Comparison of ENCODE assay signal across 8 cellular contexts in genomic region chr1:109425391-109425790, GRCh38. TPM values are rescaled to one million over a fixed set of nuclear protein-coding genes. Genes with fewer than 3 reads are reported as not detected.
A peak's percentile ranks its signal among the peaks of the same experiment; 100 is the strongest.
DNase-seq lines count a peak whose midpoint lies in the region; ATAC-seq and TF ChIP-seq lines count a peak whose summit lies in the region.

No MANE protein-coding gene starts in this region.

- no peaks in the 10 kb centered on the region for H3K9me2 ChIP-seq in GM23248 (ENCODE audit: insufficient read depth)

- peak overlapping the region; percentile 97 for H3K4me3 ChIP-seq in GM23248
- H3K4me3 ChIP-seq in fibroblast of pulmonary artery (replicated peaks; ENCODE audit: low read depth, low read length): peak overlapping the region; percentile 97

- H3K36me3 ChIP-seq in GM23248 (ENCODE audit: low read depth): peaks cover 12% of the 10 kb centered on the region

- DNase-seq in GM23248: peak; percentile 54
- peak in 3 of 34 experiments; percentile 2 to 18 (median 14) for DNase-seq in T-cell
- DNase-seq in fibroblast of pulmonary artery (ENCODE audit: low read depth): peak; percentile 28
- DNase-seq in renal cortical epithelial cell (ENCODE audit: low read depth): peak; percentile 45
- no peak for DNase-seq in AG08395 (ENCODE audit: low spot score)
- DNase-seq in activated CD4-positive, alpha-beta T cell treated with anti-CD3 and anti-CD28 coated beads, Interleukin-2, amount 50 U/mL, for 1 hour: no peak
- no peak for DNase-seq in stimulated activated CD4-positive, alpha-beta T cell treated with anti-CD3 and anti-CD28 coated beads, Interleukin-4, amount 100 ng/mL, for 24 hours

- H3K4me1 ChIP-seq in GM23248 (ENCODE audit: insufficient read depth): peaks cover 25% of the 10 kb centered on the region

- in situ Hi-C loops in GM23248 (cut with MboI): no loop called here

- CTCF ChIA-PET in T-cell (lab: Charles Lee): interaction anchor here in 1 of 2 donors (1.0 to 3.6 kb wide), 7 partner anchors 26 to 142 kb away, joined by 4 to 22 read pairs (median 5); partner anchors contain the start of genes AMIGO1, CYB561D1 and PSRC1

- peaks cover 77% of the 10 kb centered on the region for H3K79me2 ChIP-seq in GM23248 (ENCODE audit: insufficient read depth)

- TF ChIP-seq CTCF in 22Rv1 (IDR thresholded peaks at IDR 0.05) (no peak), fibroblast of pulmonary artery (IDR thresholded peaks at IDR 0.05; ENCODE audit: low read length, missing control alignments) (no peak)

- H3K4me1 Mint-ChIP-seq in T-cell: peaks cover 44 to 50% (median 48%) of the 10 kb centered on the region in 3 donors

- no peaks in the 10 kb centered on the region for H3K9me3 Mint-ChIP-seq in T-cell

- H3K27ac Mint-ChIP-seq in T-cell: peak overlapping the region; percentile 96 to 97

- ATAC-seq in T-cell (replicated peaks in 1 of 4): peak; percentile 25 to 45 (median 36)

- peak overlapping the region; percentile 62 for H2AFZ ChIP-seq in GM23248

- peak overlapping the region; percentile 100 for H3K4me2 ChIP-seq in GM23248 (ENCODE audit: unreplicated experiment)

- peak overlapping the region; percentile 87 to 95 (median 95) for H3K4me3 Mint-ChIP-seq in T-cell

- no peaks in the 10 kb centered on the region for H3K27me3 ChIP-seq in GM23248 (replicated peaks; ENCODE audit: insufficient read depth)

- POLR2A ChIA-PET in T-cell (lab: Charles Lee): interaction anchor here (0.7 to 1.5 kb wide), 10 partner anchors 8 to 335 kb away, joined by 3 to 6 read pairs (median 3); partner anchors contain the start of gene ATXN7L2 (in 2 of the 2)

- no peaks in the 10 kb centered on the region for H3K9me3 ChIP-seq in GM23248 (ENCODE audit: low read depth)

- H3K36me3 Mint-ChIP-seq in T-cell: peaks cover 16% of the 10 kb centered on the region

- H4K20me1 ChIP-seq in GM23248 (ENCODE audit: insufficient read depth): no peaks in the 10 kb centered on the region

- peak overlapping the region; percentile 84 for H3K9ac ChIP-seq in GM23248

- 0 to 2% methylated on average over 4 of the region's 4 CpGs for WGBS in GM23248 (ENCODE audit: low coverage in 1 of 2, low lambda C conversion rate in 2 of 2, missing lambda C conversion rate in 2 of 2), 2 experiments

- peak overlapping the region; percentile 89 for H3K27ac ChIP-seq in 22Rv1
- H3K27ac ChIP-seq in GM23248: peak overlapping the region; percentile 80

- peaks cover 19% of the 10 kb centered on the region for H3F3A ChIP-seq in GM23248 (ENCODE audit: insufficient read depth)

- H3K27me3 Mint-ChIP-seq in T-cell: no peaks in the 10 kb centered on the region

RNA-seq across cellular contexts. Expression of gene PSMA5, which starts 0.9 kb away (rescaled TPM):
- 38.8 and 53.7 TPM in 2 replicates for total RNA-seq in GM23248 (2014; rRNA removed; shearing (Covaris generic))
- 89.7 and 94.5 TPM in 2 replicates for polyA plus RNA-seq in GM23248 (2016; fragmentation: Nextera tagmentation; extraction: Ambion mirVana)
- total RNA-seq in T-cell (10 to 100 TPM; 41.1 to 91.2 (median 75.5) TPM), renal cortical epithelial cell (60.9 and 93.9 TPM in 2 replicates)

RNA-seq across cellular contexts. Expression of gene SORT1, which starts 27.7 kb away (rescaled TPM):
- total RNA-seq in GM23248 (2014; rRNA removed; shearing (Covaris generic)): 8.4 and 11.8 TPM in 2 replicates
- polyA plus RNA-seq in GM23248 (2016; fragmentation: Nextera tagmentation; extraction: Ambion mirVana): 6.7 and 7.1 TPM in 2 replicates
- 1 to 10 TPM in 4 of 5 donors, under 1 TPM in 1; 0.82 to 2.9 (median 1.5) TPM for total RNA-seq in T-cell
- total RNA-seq in renal cortical epithelial cell: 53.0 and 96.6 TPM in 2 replicates

RNA-seq across cellular contexts. Expression of gene SYPL2, which starts 41.0 kb away (rescaled TPM):
- 0.11 and 0.13 TPM in 2 replicates for total RNA-seq in GM23248 (2014; rRNA removed; shearing (Covaris generic))
- 0.38 and 0.60 TPM in 2 replicates for polyA plus RNA-seq in GM23248 (2016; fragmentation: Nextera tagmentation; extraction: Ambion mirVana)
- under 1 TPM in 4 of 5 donors, not detected in 1; 0.09 to 0.13 (median 0.11) TPM for total RNA-seq in T-cell
- 0.45 TPM in 1 of 2 replicates, not detected in the other for total RNA-seq in renal cortical epithelial cell

RNA-seq across cellular contexts. Expression of gene ATXN7L2, which starts 58.3 kb away (rescaled TPM):
- total RNA-seq in GM23248 (2014; rRNA removed; shearing (Covaris generic)): 2.1 and 5.3 TPM in 2 replicates
- 3.0 and 3.3 TPM in 2 replicates for polyA plus RNA-seq in GM23248 (2016; fragmentation: Nextera tagmentation; extraction: Ambion mirVana)
- 10 to 100 TPM in 4 of 5 donors, 1 to 10 TPM in 1; 9.7 to 13.2 (median 12.5) TPM for total RNA-seq in T-cell
- total RNA-seq in renal cortical epithelial cell: 1.5 and 1.6 TPM in 2 replicates

Comparison
In these comparisons a context has a peak if more than half of its experiments do, and no peak if none do; other contexts are left out.
1. DNase-seq: peak in GM23248 (single experiment), fibroblast of pulmonary artery (single experiment) and renal cortical epithelial cell (single experiment); none in AG08395 (single experiment), activated CD4-positive, alpha-beta T cell treated with anti-CD3 and anti-CD28 coated beads, Interleukin-2, amount 50 U/mL, for 1 hour (single experiment) and stimulated activated CD4-positive, alpha-beta T cell treated with anti-CD3 and anti-CD28 coated beads, Interleukin-4, amount 100 ng/mL, for 24 hours (single experiment).